Comparison of ENCODE assay signal across 21 cellular contexts in the genomic region with DNA sequence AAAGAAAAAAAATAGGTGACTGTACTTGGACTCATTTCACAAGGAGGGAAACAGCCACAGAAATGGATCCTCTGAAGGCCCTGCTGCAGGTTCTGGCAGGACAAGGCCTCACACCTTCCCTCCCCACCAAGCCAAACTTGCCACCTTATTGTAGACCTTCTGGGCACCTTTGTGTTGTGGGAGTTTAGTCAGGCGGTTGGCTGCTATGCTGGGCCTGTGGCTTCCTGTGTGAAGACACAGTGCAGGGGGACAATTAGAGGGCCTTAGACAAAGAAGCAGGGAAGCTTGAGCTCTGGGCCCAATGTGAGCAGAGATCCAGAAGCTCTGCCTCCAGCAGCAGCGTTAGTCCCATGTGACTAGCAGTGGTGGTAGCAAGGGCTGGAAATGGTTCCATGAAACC. TPM values are rescaled to one million over a fixed set of nuclear protein-coding genes. Genes with fewer than 3 reads are reported as not detected.
"Had no signal": no experiment of that assay in that cellular context is flagged by ENCODE, and none has a peak within 500 bp of the region (broad histone marks: within the 10 kb centered on the region; RNA-seq: fewer than 3 reads in every experiment).

No MANE protein-coding gene starts in this region.

- H3K27me3 ChIP-seq: transverse colon, vagina had no signal

- H3K9me3 Mint-ChIP-seq: activated naive CD4-positive, alpha-beta T cell treated with anti-CD3 and anti-CD28 coated beads, Interleukin-2, amount 50 U/mL, for 72 hours; dendritic cell treated with granulocyte-macrophage colony-stimulating factor and Interleukin-4, amounts not matched to agents 40 ng/mL and 50 ng/mL, for 4 days; memory B cell had no signal

- H3K4me3 ChIP-seq: mucosa of descending colon, transverse colon, vagina had no signal

- DNase-seq: activated CD4-positive, alpha-beta T cell treated with anti-CD3 and anti-CD28 coated beads, Interleukin-2, amount 50 U/mL, for 1 hour; anterior cingulate cortex; effector memory CD4-positive, alpha-beta T cell; foreskin melanocyte; kidney glomerular epithelial cell; left ventricle myocardium superior; mucosa of descending colon; naive thymus-derived CD8-positive, alpha-beta T cell; right cardiac atrium; small intestine; stimulated activated CD4-positive, alpha-beta T cell treated with anti-CD3 and anti-CD28 coated beads, Interleukin-4, amount 100 ng/mL, for 4 hours; stimulated activated CD8-positive, alpha-beta memory T cell treated with anti-CD3 and anti-CD28 coated beads, Interleukin-4, amount 100 ng/mL, for 48 hours; stimulated activated naive CD8-positive, alpha-beta T cell treated with anti-CD3 and anti-CD28 coated beads, Interleukin-15, Interleukin-2, amounts not matched to agents 100 U/mL and 50 U/mL, for 24 hours; transverse colon had no signal

- H3K4me3 Mint-ChIP-seq: dendritic cell treated with granulocyte-macrophage colony-stimulating factor and Interleukin-4, amounts not matched to agents 40 ng/mL and 50 ng/mL, for 4 days; memory B cell had no signal

- ATAC-seq: activated CD4-positive, CD25-positive, alpha-beta regulatory T cell treated with anti-CD3 and anti-CD28 coated beads, Interleukin-2, amount 50 U/mL, for 24 hours; activated naive CD4-positive, alpha-beta T cell treated with anti-CD3 and anti-CD28 coated beads, Interleukin-2, amount 50 U/mL, for 72 hours; left ventricle myocardium superior; mucosa of descending colon; naive thymus-derived CD8-positive, alpha-beta T cell; right cardiac atrium; stimulated activated naive CD8-positive, alpha-beta T cell treated with anti-CD3 and anti-CD28 coated beads, Interleukin-15, Interleukin-2, amounts not matched to agents 100 U/mL and 50 U/mL, for 24 hours had no signal

- H3K9me3 ChIP-seq: mucosa of descending colon, transverse colon, vagina had no signal

- H3K27ac Mint-ChIP-seq: dendritic cell treated with granulocyte-macrophage colony-stimulating factor and Interleukin-4, amounts not matched to agents 40 ng/mL and 50 ng/mL, for 4 days; memory B cell; progenitor cell of endocrine pancreas had no signal

- H3K27me3 Mint-ChIP-seq: memory B cell, progenitor cell of endocrine pancreas had no signal

RNA-seq across cellular contexts. Expression of gene CNIH2, which starts 5.4 kb away (rescaled TPM):
- total RNA-seq: left ventricle myocardium superior, omental fat pad had no signal

RNA-seq across cellular contexts. Expression of gene TMEM151A, which starts 19.1 kb away (rescaled TPM):
- total RNA-seq: activated naive CD4-positive, alpha-beta T cell treated with anti-CD3 and anti-CD28 coated beads, Interleukin-2, amount 50 U/mL, for 72 hours had no signal
